ENCODE assay signal across 13 cellular contexts in genomic region chr11:118884613-118885274, GRCh38. TPM values are rescaled to one million over a fixed set of nuclear protein-coding genes. Genes with fewer than 3 reads are reported as not detected.
DNase-seq lines count a peak whose midpoint lies in the region; ATAC-seq and TF ChIP-seq lines count a peak whose summit lies in the region.
"Had no signal": no experiment of that assay in that cellular context is flagged by ENCODE, and none has a peak within 500 bp of the region (broad histone marks: within the 10 kb centered on the region; RNA-seq: fewer than 3 reads in every experiment).

No MANE protein-coding gene starts in this region.

- peak overlapping the region; percentile 83 for H3K4me3 Mint-ChIP-seq in activated naive CD4-positive, alpha-beta T cell treated with anti-CD3 and anti-CD28 coated beads for 36 hours
- H3K4me3 Mint-ChIP-seq in T-helper 17 cell (peak overlapping the region; percentile 88), Calu3 (ENCODE audit: low read depth, unreplicated experiment) (no peak overlapping the region)
- peak overlapping the region; percentile 12 to 76 for H3K4me3 Mint-ChIP-seq in effector memory CD8-positive, alpha-beta T cell
- H3K4me3 Mint-ChIP-seq in stimulated activated naive B cell treated with anti-CD40 and anti-IgM and Interleukin-4, amounts not matched to agents 10 μg/mL and 1 μg/mL and 100 μg/mL, for 72 hours = peak overlapping the region; percentile 85 to 86

- no peaks in the 10 kb centered on the region for H3K9me3 ChIP-seq in T-helper 17 cell (ENCODE audit: control insufficient read depth, low read length, poor library complexity, severe bottlenecking)
- H3K9me3 ChIP-seq: colonic mucosa had no signal

- H3K36me3 Mint-ChIP-seq in activated naive CD4-positive, alpha-beta T cell treated with anti-CD3 and anti-CD28 coated beads for 36 hours (ENCODE audit: low read depth) = peaks cover 40% of the 10 kb centered on the region
- H3K36me3 Mint-ChIP-seq in T-helper 17 cell (ENCODE audit: low read depth) = no peaks in the 10 kb centered on the region
- H3K36me3 Mint-ChIP-seq in effector memory CD8-positive, alpha-beta T cell (ENCODE audit: insufficient read depth) = peaks cover 11% of the 10 kb centered on the region
- H3K36me3 Mint-ChIP-seq in stimulated activated naive B cell treated with anti-CD40 and anti-IgM and Interleukin-4, amounts not matched to agents 10 μg/mL and 1 μg/mL and 100 μg/mL, for 72 hours = peaks cover 53 to 59% of the 10 kb centered on the region in 2 donors
- H3K36me3 Mint-ChIP-seq in Calu3 (ENCODE audit: insufficient read depth, unreplicated experiment) = no peaks in the 10 kb centered on the region

- peaks cover 83% of the 10 kb centered on the region for H3K4me1 Mint-ChIP-seq in activated naive CD4-positive, alpha-beta T cell treated with anti-CD3 and anti-CD28 coated beads for 36 hours (ENCODE audit: low read depth)
- H3K4me1 Mint-ChIP-seq in T-helper 17 cell (peaks cover 54% of the 10 kb centered on the region), Calu3 (ENCODE audit: low read depth, unreplicated experiment) (peaks cover 13% of the 10 kb centered on the region)
- peaks cover 38 to 46% of the 10 kb centered on the region in 2 donors for H3K4me1 Mint-ChIP-seq in effector memory CD8-positive, alpha-beta T cell (ENCODE audit: low read depth in 2 of 2)
- H3K4me1 Mint-ChIP-seq in stimulated activated naive B cell treated with anti-CD40 and anti-IgM and Interleukin-4, amounts not matched to agents 10 μg/mL and 1 μg/mL and 100 μg/mL, for 72 hours = peaks cover 55 to 78% of the 10 kb centered on the region in 2 donors

- no peaks in the 10 kb centered on the region for H3K27me3 Mint-ChIP-seq in activated naive CD4-positive, alpha-beta T cell treated with anti-CD3 and anti-CD28 coated beads for 36 hours (ENCODE audit: low read depth)
- H3K27me3 Mint-ChIP-seq in T-helper 17 cell (no peaks in the 10 kb centered on the region), Calu3 (ENCODE audit: unreplicated experiment) (peaks cover 18% of the 10 kb centered on the region)
- H3K27me3 Mint-ChIP-seq in effector memory CD8-positive, alpha-beta T cell = no peaks in the 10 kb centered on the region
- H3K27me3 Mint-ChIP-seq in stimulated activated naive B cell treated with anti-CD40 and anti-IgM and Interleukin-4, amounts not matched to agents 10 μg/mL and 1 μg/mL and 100 μg/mL, for 72 hours = no peaks in the 10 kb centered on the region

- no TSS peak for BruUV-seq in Calu3 (replicated peaks; lab: Mats Ljungman, UMichigan)

- CTCF ChIA-PET in activated naive CD4-positive, alpha-beta T cell treated with anti-CD3 and anti-CD28 coated beads for 36 hours (lab: Charles Lee) = interaction anchor here (0.6 to 4.2 kb wide), 12 partner anchors 8 to 195 kb away, joined by 3 to 76 read pairs (median 6); partner anchors contain the start of gene DDX6
- CTCF ChIA-PET in Calu3 (lab: Charles Lee) = no interaction called here

- TF ChIP-seq CTCF in Calu3 (IDR thresholded peaks at IDR 0.05; ENCODE audit: unreplicated experiment) = no peak

- no peak for ATAC-seq in T-helper 17 cell
- no peak for ATAC-seq in effector memory CD8-positive, alpha-beta T cell (replicated peaks)
- ATAC-seq in stimulated activated naive B cell treated with anti-CD40 and anti-IgM and Interleukin-4, amounts not matched to agents 10 μg/mL and 1 μg/mL and 100 μg/mL, for 72 hours (replicated peaks) = no peak

- DNase-seq in activated naive CD4-positive, alpha-beta T cell treated with anti-CD3 and anti-CD28 coated beads for 36 hours = no peak
- DNase-seq in activated naive CD4-positive, alpha-beta T cell treated with anti-CD3 and anti-CD28 coated beads, Interleukin-2, amount 50 U/mL, for 16 hours = no peak
- no peak for DNase-seq in T-helper 17 cell
- no peak for DNase-seq in effector memory CD8-positive, alpha-beta T cell
- DNase-seq in stimulated activated naive B cell treated with anti-CD40 and anti-IgM and Interleukin-4, amounts not matched to agents 10 μg/mL and 1 μg/mL and 100 μg/mL, for 72 hours = no peak
- no peak for DNase-seq in Calu3
- no peak for DNase-seq in T-helper 9 cell
- DNase-seq in NCI-H2081 treated with DMSO at 0.1 percent for 48 hours (lab: John Stamatoyannopoulos, UW) = no peak
- DNase-seq: colonic mucosa, foreskin melanocyte, GOT3, Kasumi-1, NCI-H1417 treated with DMSO at 0.1 percent for 48 hours had no signal

- no peaks in the 10 kb centered on the region for H3K9me3 Mint-ChIP-seq in activated naive CD4-positive, alpha-beta T cell treated with anti-CD3 and anti-CD28 coated beads for 36 hours
- H3K9me3 Mint-ChIP-seq in effector memory CD8-positive, alpha-beta T cell = no peaks in the 10 kb centered on the region
- no peaks in the 10 kb centered on the region for H3K9me3 Mint-ChIP-seq in stimulated activated naive B cell treated with anti-CD40 and anti-IgM and Interleukin-4, amounts not matched to agents 10 μg/mL and 1 μg/mL and 100 μg/mL, for 72 hours
- H3K9me3 Mint-ChIP-seq in Calu3 (ENCODE audit: low read depth, unreplicated experiment) = no peaks in the 10 kb centered on the region

- intact Hi-C loops in activated naive CD4-positive, alpha-beta T cell treated with anti-CD3 and anti-CD28 coated beads for 36 hours (cut with micrococcal nuclease) = no loop called here
- intact Hi-C loops in Calu3 (cut with micrococcal nuclease; ENCODE audit: unreplicated experiment) = no loop called here

- peak overlapping the region; percentile 99 for H3K27ac Mint-ChIP-seq in activated naive CD4-positive, alpha-beta T cell treated with anti-CD3 and anti-CD28 coated beads for 36 hours
- H3K27ac Mint-ChIP-seq in T-helper 17 cell (peak overlapping the region; percentile 97), Calu3 (ENCODE audit: unreplicated experiment) (no peak overlapping the region)
- peak overlapping the region; percentile 29 to 89 for H3K27ac Mint-ChIP-seq in effector memory CD8-positive, alpha-beta T cell
- peak overlapping the region; percentile 95 for H3K27ac Mint-ChIP-seq in stimulated activated naive B cell treated with anti-CD40 and anti-IgM and Interleukin-4, amounts not matched to agents 10 μg/mL and 1 μg/mL and 100 μg/mL, for 72 hours

RNA-seq across cellular contexts. Expression of gene CXCR5, which starts 1.1 kb away (rescaled TPM):
- total RNA-seq in activated naive CD4-positive, alpha-beta T cell treated with anti-CD3 and anti-CD28 coated beads for 36 hours = 10 to 100 TPM; 25.6 to 26.1 TPM
- total RNA-seq in T-helper 17 cell (10 to 100 TPM; 11.1 to 15.0 TPM), Calu3 (2022) (not detected in 2 replicates)

RNA-seq across cellular contexts. Expression of gene BCL9L, which starts 41.0 kb away (rescaled TPM):
- 10 to 100 TPM; 33.3 to 36.1 TPM for total RNA-seq in activated naive CD4-positive, alpha-beta T cell treated with anti-CD3 and anti-CD28 coated beads for 36 hours
- total RNA-seq in T-helper 17 cell = 100 to 1,000 TPM; 186 to 204 TPM
- total RNA-seq in Calu3 (2022) = 57.9 and 68.4 TPM in 2 replicates

Comparison
In these comparisons a context has a peak if more than half of its experiments do, and no peak if none do; other contexts are left out.
1. RNA of gene CXCR5, which starts 1.1 kb away (total RNA-seq): 25.6 to 26.1 TPM in activated naive CD4-positive, alpha-beta T cell treated with anti-CD3 and anti-CD28 coated beads for 36 hours and 11.1 to 15.0 TPM in T-helper 17 cell; not detected in Calu3; every median in the first group is over 10 times any median in the second.